12 cellular contexts compared by ENCODE assay signal in the genomic region with DNA sequence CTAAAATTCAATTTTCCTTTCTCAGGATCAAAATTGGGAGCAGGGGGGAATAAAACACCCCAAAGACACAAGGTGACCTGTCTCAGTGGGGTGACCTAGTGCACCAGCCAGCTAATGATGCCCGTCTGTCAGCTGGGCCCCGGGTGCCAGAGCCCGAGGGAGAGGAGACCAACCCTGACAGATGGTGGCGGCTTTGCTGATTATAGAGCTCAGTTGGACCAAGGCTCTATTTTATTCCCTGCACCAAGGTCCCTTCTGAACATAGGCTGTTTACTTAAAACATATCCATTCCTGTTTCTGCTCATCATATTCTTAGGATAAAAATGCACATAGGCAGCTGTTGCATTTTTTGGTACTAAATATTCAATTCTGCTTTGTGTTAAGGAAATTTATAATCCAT.
"Had no signal": no experiment of that assay in that cellular context is flagged by ENCODE, and none has a peak within 500 bp of the region (broad histone marks: within the 10 kb centered on the region; RNA-seq: fewer than 3 reads in every experiment).

No MANE protein-coding gene starts in this region.

- H3K27ac ChIP-seq: hepatocyte, pancreas had no signal

- H3K4me1 ChIP-seq: ascending aorta, pancreas, uterus had no signal

- H3K9me3 Mint-ChIP-seq: stimulated activated memory B cell treated with anti-CD40 and anti-IgM and Interleukin-4, amounts not matched to agents 10 μg/mL and 1 μg/mL and 100 μg/mL, for 72 hours; T-helper 2 cell treated with Interferon-gamma antibody and Interleukin-4, amounts not matched to agents 5 μg/mL and 100 μg/mL, for 36 hours had no signal

- DNase-seq: activated naive CD4-positive, alpha-beta T cell; activated naive CD8-positive, alpha-beta T cell treated with anti-CD3 and anti-CD28 coated beads, Interleukin-2, amount 50 U/mL, for 24 hours; activated T-cell treated with anti-CD3 and anti-CD28 coated beads for 4 hours; mammary epithelial cell; naive thymus-derived CD8-positive, alpha-beta T cell; pancreas; stimulated activated CD4-positive, alpha-beta T cell treated with anti-CD3 and anti-CD28 coated beads, Interleukin-2, amount 100 ng/mL, for 48 hours; uterus had no signal

- H3K4me3 Mint-ChIP-seq: activated naive CD8-positive, alpha-beta T cell treated with anti-CD3 and anti-CD28 coated beads, Interleukin-2, amount 50 U/mL, for 24 hours; stimulated activated memory B cell treated with anti-CD40 and anti-IgM and Interleukin-4, amounts not matched to agents 10 μg/mL and 1 μg/mL and 100 μg/mL, for 72 hours; T-helper 2 cell treated with Interferon-gamma antibody and Interleukin-4, amounts not matched to agents 5 μg/mL and 100 μg/mL, for 36 hours had no signal

- H3K27ac Mint-ChIP-seq: activated naive CD8-positive, alpha-beta T cell treated with anti-CD3 and anti-CD28 coated beads, Interleukin-2, amount 50 U/mL, for 24 hours; stimulated activated memory B cell treated with anti-CD40 and anti-IgM and Interleukin-4, amounts not matched to agents 10 μg/mL and 1 μg/mL and 100 μg/mL, for 72 hours; T-helper 2 cell treated with Interferon-gamma antibody and Interleukin-4, amounts not matched to agents 5 μg/mL and 100 μg/mL, for 36 hours had no signal

- H3K36me3 ChIP-seq: ascending aorta, pancreas, uterus had no signal

- H3K9me3 ChIP-seq: ascending aorta, pancreas, uterus had no signal

- H3K27me3 ChIP-seq: ascending aorta, pancreas, uterus had no signal

- H3K4me3 ChIP-seq: ascending aorta, hepatocyte, pancreas, uterus had no signal

- H3K36me3 Mint-ChIP-seq: stimulated activated memory B cell treated with anti-CD40 and anti-IgM and Interleukin-4, amounts not matched to agents 10 μg/mL and 1 μg/mL and 100 μg/mL, for 72 hours had no signal
